In the genomic region with DNA sequence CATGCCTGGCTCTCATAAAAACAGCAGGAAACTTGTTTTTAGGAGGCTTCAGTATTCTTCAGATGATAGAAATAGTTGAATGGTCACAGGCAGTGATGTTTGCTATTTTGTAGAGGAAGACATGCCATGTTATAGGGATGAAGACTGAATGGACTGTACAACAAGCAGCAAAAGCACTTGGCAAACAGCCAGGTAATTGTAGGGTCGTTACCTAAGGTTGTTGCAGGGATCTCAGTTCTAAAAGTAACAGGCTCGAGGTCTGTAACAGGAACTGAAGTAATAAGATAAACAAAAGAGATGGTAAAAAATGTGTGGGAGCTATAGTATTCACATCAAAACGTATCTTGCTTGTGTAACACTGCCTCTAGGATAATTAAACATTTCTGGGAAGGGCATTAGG, we compare ENCODE assay signal across 18 cellular contexts.
"Had no signal": no experiment of that assay in that cellular context is flagged by ENCODE, and none has a peak within 500 bp of the region (broad histone marks: within the 10 kb centered on the region; RNA-seq: fewer than 3 reads in every experiment).

No MANE protein-coding gene starts in this region.

- H3K9me3 ChIP-seq: heart right ventricle, left lung, prostate gland, tibial nerve had no signal

- H3K27ac ChIP-seq: heart right ventricle, left lung, prostate gland, tibial nerve had no signal

- H3K27me3 ChIP-seq: heart right ventricle, left lung, tibial nerve had no signal

- ATAC-seq: activated CD8-positive, alpha-beta memory T cell treated with anti-CD3 and anti-CD28 coated beads, Interleukin-2, amount 10 ng/mL, durations not matched to agents 7 days and 5 days; heart right ventricle; left lung; sciatic nerve; stimulated activated naive B cell treated with anti-CD40 and anti-IgM and Interleukin-4, amounts not matched to agents 10 μg/mL and 1 μg/mL and 100 μg/mL, for 72 hours had no signal

- H3K4me3 ChIP-seq: heart right ventricle, left lung, prostate gland, tibial nerve had no signal

- H3K36me3 ChIP-seq: heart right ventricle, left lung, prostate gland, tibial nerve had no signal

- H3K4me1 ChIP-seq: heart right ventricle, left lung, prostate gland, tibial nerve had no signal

- DNase-seq: activated CD4-positive, alpha-beta T cell treated with anti-CD3 and anti-CD28 coated beads for 1 hour; activated CD4-positive, alpha-beta T cell treated with anti-CD3 and anti-CD28 coated beads, Interleukin-2, amount 50 U/mL, for 48 hours; activated CD8-positive, alpha-beta memory T cell treated with anti-CD3 and anti-CD28 coated beads, Interleukin-2, amount 10 ng/mL, durations not matched to agents 7 days and 5 days; activated effector memory CD4-positive, alpha-beta T cell treated with Interleukin-2 at 50 U/mL for 16 hours; activated T-cell treated with anti-CD3 and anti-CD28 coated beads, Interleukin-2, amount 50 U/mL, for 24 hours; amniotic stem cell; foreskin melanocyte; heart right ventricle; islet precursor cell; left lung; mesendoderm; occipital lobe; stimulated activated CD4-positive, alpha-beta T cell treated with anti-CD3 and anti-CD28 coated beads, Interleukin-2, amount 100 ng/mL, for 24 hours; stimulated activated naive B cell treated with anti-CD40 and anti-IgM and Interleukin-4, amounts not matched to agents 10 μg/mL and 1 μg/mL and 100 μg/mL, for 72 hours; T1000 had no signal
